ENCODE assay signal across 20 cellular contexts in genomic region chr15:36389107-36389506, GRCh38.
"Had no signal": no experiment of that assay in that cellular context is flagged by ENCODE, and none has a peak within 500 bp of the region (broad histone marks: within the 10 kb centered on the region; RNA-seq: fewer than 3 reads in every experiment).

No MANE protein-coding gene starts in this region.

- H3K36me3 ChIP-seq: MG63, SJCRH30 had no signal

- H3K27ac ChIP-seq: RWPE1, SJCRH30, SK-N-MC had no signal

- H3K27me3 ChIP-seq: MG63, SJCRH30 had no signal

- H3K4me1 ChIP-seq: SJCRH30 had no signal

- H3K4me3 ChIP-seq: MG63, SJCRH30, SK-N-MC had no signal

- DNase-seq: KBM-7, MG63, NCI-H1092, NCI-H1105 treated with DMSO at 0.1 percent for 48 hours, NCI-H1417 treated with DMSO at 0.1 percent for 48 hours, NCI-H187, NCI-H2029, NCI-H2081 treated with DMSO at 0.1 percent for 48 hours, NCI-H2171, NCI-H226, NCI-H446, NCI-H510A, NCI-H524 treated with DMSO at 0.1 percent for 48 hours, NCI-H69, NCI-H774, SHP77 treated with DMSO at 0.1 percent for 48 hours, SJCRH30, T-helper 1 cell had no signal

- H3K9me3 ChIP-seq: MG63, SJCRH30 had no signal
